Comparison of ENCODE assay signal across 8 cellular contexts in the genomic region with DNA sequence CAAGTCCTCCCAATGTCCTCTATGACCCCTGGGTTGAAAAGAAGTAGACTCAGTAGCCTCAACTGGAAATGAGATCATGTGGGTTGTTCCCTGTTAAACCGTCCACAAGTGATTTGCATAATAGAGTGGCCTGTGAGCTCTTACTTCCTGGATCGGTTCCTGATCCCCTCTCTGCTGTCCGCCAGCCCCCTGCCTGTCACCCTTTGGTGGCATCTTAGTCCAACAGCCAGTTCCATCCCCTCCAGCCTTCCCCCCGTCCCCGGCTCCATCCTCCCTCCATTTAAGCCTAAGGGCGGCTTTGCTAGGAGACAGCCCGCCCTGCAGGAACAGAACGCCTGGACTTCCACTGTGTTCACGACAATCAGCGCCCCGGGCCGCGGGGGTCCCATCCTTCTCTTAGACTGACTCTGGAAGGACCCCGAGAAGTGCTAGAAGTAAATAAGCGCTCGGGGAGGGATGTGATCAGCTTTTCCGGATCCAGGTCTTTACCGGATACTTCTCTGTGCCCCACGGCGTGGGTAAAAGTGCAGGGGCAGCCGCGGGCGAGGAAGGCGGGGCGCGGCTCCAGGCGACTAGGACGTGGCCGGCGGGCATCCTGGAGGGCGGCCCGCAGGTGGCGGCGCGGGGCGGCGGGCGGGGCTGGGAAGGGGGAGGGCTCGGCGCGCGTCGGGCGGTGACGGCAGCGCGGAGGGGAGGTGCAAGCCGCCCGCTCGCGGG. TPM values are rescaled to one million over a fixed set of nuclear protein-coding genes. Genes with fewer than 3 reads are reported as not detected.
DNase-seq lines count a peak whose midpoint lies in the region; ATAC-seq and TF ChIP-seq lines count a peak whose summit lies in the region.

No MANE protein-coding gene starts in this region.

- no peak for TF ChIP-seq CTCF in type B pancreatic cell (conservative IDR thresholded peaks at IDR 0.05)

- peaks cover 29% of the 10 kb centered on the region for H3K4me1 Mint-ChIP-seq in activated naive CD8-positive, alpha-beta T cell treated with anti-CD3 and anti-CD28 coated beads, Interleukin-2, amount 10 ng/mL, durations not matched to agents 7 days and 5 days
- H3K4me1 Mint-ChIP-seq in type B pancreatic cell (ENCODE audit: unreplicated experiment): peaks cover 17% of the 10 kb centered on the region

- intact Hi-C loops in cardiac septum (cut with DNase I): loop anchor here (1.0 to 5.0 kb wide), 3 partner anchors 51 to 179 kb away; a partner anchor contains a TSS

- peak; percentile 28 for ATAC-seq in GM19468 (IDR thresholded peaks at IDR 0.05; ENCODE audit: extremely low read depth, unreplicated experiment)
- peak; percentile 77 for ATAC-seq in SK-N-SH treated with all-trans-retinoic acid at 6 μM for 48 hours
- ATAC-seq in activated naive CD8-positive, alpha-beta T cell treated with anti-CD3 and anti-CD28 coated beads, Interleukin-2, amount 10 ng/mL, durations not matched to agents 7 days and 5 days (ENCODE audit: low read depth): peak; percentile 82

- POLR2A ChIA-PET in activated naive CD8-positive, alpha-beta T cell treated with anti-CD3 and anti-CD28 coated beads, Interleukin-2, amount 10 ng/mL, durations not matched to agents 7 days and 5 days (lab: Charles Lee): interaction anchor here (0.5 to 1.3 kb wide), 5 partner anchors 51 to 791 kb away, joined by 3 to 10 read pairs (median 3); a partner anchor contains a TSS

- H3K9me3 Mint-ChIP-seq in activated naive CD8-positive, alpha-beta T cell treated with anti-CD3 and anti-CD28 coated beads, Interleukin-2, amount 10 ng/mL, durations not matched to agents 7 days and 5 days: no peaks in the 10 kb centered on the region
- H3K9me3 Mint-ChIP-seq in type B pancreatic cell: no peaks in the 10 kb centered on the region

- DNase-seq in DMS153 treated with DMSO at 0.1 percent for 48 hours (lab: John Stamatoyannopoulos, UW; ENCODE audit: unreplicated experiment) (peak; percentile 13), HK-2 (ENCODE audit: unreplicated experiment) (peak; percentile 47), cardiac septum (ENCODE audit: low spot score) (peak; percentile 93), pons (ENCODE audit: low spot score) (peak; percentile 81), type B pancreatic cell (ENCODE audit: extremely low spot score, unreplicated experiment) (no peak)
- peak; percentile 81 for DNase-seq in activated naive CD8-positive, alpha-beta T cell treated with anti-CD3 and anti-CD28 coated beads, Interleukin-2, amount 10 ng/mL, durations not matched to agents 7 days and 5 days

- H3K4me3 Mint-ChIP-seq in activated naive CD8-positive, alpha-beta T cell treated with anti-CD3 and anti-CD28 coated beads, Interleukin-2, amount 10 ng/mL, durations not matched to agents 7 days and 5 days: peak overlapping the region; percentile 86
- H3K4me3 Mint-ChIP-seq in type B pancreatic cell: peak overlapping the region; percentile 92

- H3K36me3 Mint-ChIP-seq in activated naive CD8-positive, alpha-beta T cell treated with anti-CD3 and anti-CD28 coated beads, Interleukin-2, amount 10 ng/mL, durations not matched to agents 7 days and 5 days: peaks cover 3% of the 10 kb centered on the region
- H3K36me3 Mint-ChIP-seq in type B pancreatic cell: no peaks in the 10 kb centered on the region

- no peaks in the 10 kb centered on the region for H3K27me3 Mint-ChIP-seq in activated naive CD8-positive, alpha-beta T cell treated with anti-CD3 and anti-CD28 coated beads, Interleukin-2, amount 10 ng/mL, durations not matched to agents 7 days and 5 days
- peaks cover 6% of the 10 kb centered on the region for H3K27me3 Mint-ChIP-seq in type B pancreatic cell

- H3K27ac Mint-ChIP-seq in activated naive CD8-positive, alpha-beta T cell treated with anti-CD3 and anti-CD28 coated beads, Interleukin-2, amount 10 ng/mL, durations not matched to agents 7 days and 5 days: peak overlapping the region; percentile 89
- H3K27ac Mint-ChIP-seq in type B pancreatic cell: peak overlapping the region; percentile 89

TF ChIP-seq in SK-N-SH treated with all-trans-retinoic acid at 6 μM for 48 hours, 23 proteins besides CTCF, POLR2A, EP300 and RAD21:
- no peak for TF ChIP-seq ARNTL (CRISPR knock-in tag; IDR thresholded peaks at IDR 0.05; ENCODE audit: borderline replicate concordance, low read depth)
- 0 out of 2 replicates have a peak, but pooled peaks have one; percentile 19 for TF ChIP-seq ZNF8 (CRISPR knock-in tag; IDR thresholded peaks at IDR 0.05)
- TF ChIP-seq ESRRG (CRISPR knock-in tag; IDR thresholded peaks at IDR 0.05): no peak

RNA-seq across cellular contexts. Expression of a gene that starts 51.2 kb away (rescaled TPM):
- total RNA-seq in activated naive CD8-positive, alpha-beta T cell treated with anti-CD3 and anti-CD28 coated beads, Interleukin-2, amount 10 ng/mL, durations not matched to agents 7 days and 5 days: 10 to 100 TPM; 18.6 to 19.0 TPM
- total RNA-seq in cardiac septum (5.1 TPM), type B pancreatic cell (ENCODE audit: low replicate concordance) (8.5 and 10.7 TPM in 2 replicates)

Comparison
In these comparisons a context has a peak if more than half of its experiments do, and no peak if none do; other contexts are left out.
1. ATAC-seq: peak in every context shown above with its lines; median percentile 82 in activated naive CD8-positive, alpha-beta T cell treated with anti-CD3 and anti-CD28 coated beads, Interleukin-2, amount 10 ng/mL, durations not matched to agents 7 days and 5 days; 77 in SK-N-SH treated with all-trans-retinoic acid at 6 μM for 48 hours; 28 in GM19468.